Comparison of ENCODE assay signal across 1 cellular context in the genomic region with DNA sequence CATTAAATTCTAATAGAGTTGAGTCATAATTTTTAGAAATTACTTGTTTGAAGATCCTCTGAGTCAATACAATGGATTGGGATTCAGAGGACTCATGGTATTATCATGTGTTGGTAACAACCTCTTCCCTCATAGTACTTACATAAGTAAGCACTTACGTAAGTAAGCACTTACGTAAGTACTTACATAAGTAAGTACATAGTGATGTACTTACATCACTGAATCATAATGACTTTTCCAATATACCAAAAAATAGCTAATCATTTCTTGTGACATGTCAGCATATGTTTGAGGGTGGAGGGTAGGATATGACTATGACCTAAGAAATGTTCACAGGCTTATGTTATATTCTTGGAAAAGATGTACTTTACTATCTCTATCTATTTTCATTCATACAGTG.
TF ChIP-seq lines count a peak whose summit lies in the region.

No MANE protein-coding gene starts in this region.

TF ChIP-seq in IMR-90, 13 proteins besides CTCF, POLR2A, EP300 and RAD21:
- TF ChIP-seq CEBPB (IDR thresholded peaks at IDR 0.05; ENCODE audit: low read depth, low read length) (peak; percentile 46; the same call in 1 of the 2 replicates), MAZ (IDR thresholded peaks at IDR 0.05; ENCODE audit: borderline replicate concordance, low read depth, low read length) (no peak), FOS (IDR thresholded peaks at IDR 0.05; ENCODE audit: low read depth, low read length) (peak; percentile 19; the same call in 1 of the 2 replicates), MAFK (IDR thresholded peaks at IDR 0.05; ENCODE audit: low read depth, low read length) (0 out of 2 replicates have a peak, but pooled peaks have one; percentile 10), RCOR1 (IDR thresholded peaks at IDR 0.05; ENCODE audit: insufficient replicate concordance, low read length) (no peak), RFX5 (IDR thresholded peaks at IDR 0.05; ENCODE audit: low read depth, low read length) (peak; percentile 39; the same call in 1 of the 2 replicates), NFE2L2 (IDR thresholded peaks at IDR 0.05; ENCODE audit: low read depth, low read length) (no peak)
- TF ChIP-seq, protein P1, sequence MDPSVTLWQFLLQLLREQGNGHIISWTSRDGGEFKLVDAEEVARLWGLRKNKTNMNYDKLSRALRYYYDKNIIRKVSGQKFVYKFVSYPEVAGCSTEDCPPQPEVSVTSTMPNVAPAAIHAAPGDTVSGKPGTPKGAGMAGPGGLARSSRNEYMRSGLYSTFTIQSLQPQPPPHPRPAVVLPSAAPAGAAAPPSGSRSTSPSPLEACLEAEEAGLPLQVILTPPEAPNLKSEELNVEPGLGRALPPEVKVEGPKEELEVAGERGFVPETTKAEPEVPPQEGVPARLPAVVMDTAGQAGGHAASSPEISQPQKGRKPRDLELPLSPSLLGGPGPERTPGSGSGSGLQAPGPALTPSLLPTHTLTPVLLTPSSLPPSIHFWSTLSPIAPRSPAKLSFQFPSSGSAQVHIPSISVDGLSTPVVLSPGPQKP (IDR thresholded peaks at IDR 0.05; ENCODE audit: borderline replicate concordance, low read depth, low read length) = no peak
- TF ChIP-seq, protein P2, sequence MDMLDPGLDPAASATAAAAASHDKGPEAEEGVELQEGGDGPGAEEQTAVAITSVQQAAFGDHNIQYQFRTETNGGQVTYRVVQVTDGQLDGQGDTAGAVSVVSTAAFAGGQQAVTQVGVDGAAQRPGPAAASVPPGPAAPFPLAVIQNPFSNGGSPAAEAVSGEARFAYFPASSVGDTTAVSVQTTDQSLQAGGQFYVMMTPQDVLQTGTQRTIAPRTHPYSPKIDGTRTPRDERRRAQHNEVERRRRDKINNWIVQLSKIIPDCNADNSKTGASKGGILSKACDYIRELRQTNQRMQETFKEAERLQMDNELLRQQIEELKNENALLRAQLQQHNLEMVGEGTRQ (IDR thresholded peaks at IDR 0.05; ENCODE audit: low read depth, low read length) = no peak
